In genomic region chr4:108512615-108513505, GRCh38 we compare ENCODE assay signal across 9 cellular contexts.
DNase-seq lines count a peak whose midpoint lies in the region; ATAC-seq and TF ChIP-seq lines count a peak whose summit lies in the region.
"Had no signal": no experiment of that assay in that cellular context is flagged by ENCODE, and none has a peak within 500 bp of the region (broad histone marks: within the 10 kb centered on the region; RNA-seq: fewer than 3 reads in every experiment).

No MANE protein-coding gene starts in this region.

- peaks cover 12% of the 10 kb centered on the region for H3K4me1 ChIP-seq in Loucy (ENCODE audit: insufficient read depth, low read length, poor library complexity, severe bottlenecking)
- no peaks in the 10 kb centered on the region for H3K4me1 ChIP-seq in fibroblast of lung (ENCODE audit: control insufficient read depth, extremely low read depth, insufficient read depth, low read length)
- no peaks in the 10 kb centered on the region for H3K4me1 ChIP-seq in vagina

- H3K4me2 ChIP-seq in Loucy (ENCODE audit: low read depth, low read length, poor library complexity, severe bottlenecking) (peak overlapping the region; percentile 16), fibroblast of lung (ENCODE audit: extremely low read depth, insufficient read depth, low read length) (peak overlapping the region; percentile 61)

- H3K4me3 ChIP-seq in Loucy (ENCODE audit: low read length, poor library complexity, severe bottlenecking) (peak overlapping the region; percentile 28), fibroblast of lung (replicated peaks in 1 of 4; ENCODE audit: control extremely low read depth in 1 of 4, insufficient read depth in 1 of 4, low read depth in 3 of 4, low read length in 4 of 4) (peak overlapping the region in 2 of 4 experiments; percentile 31 to 37), vagina (no peak overlapping the region)

- H4K20me1 ChIP-seq in Loucy (ENCODE audit: insufficient read depth, low read length, poor library complexity, severe bottlenecking) = no peaks in the 10 kb centered on the region
- H4K20me1 ChIP-seq in fibroblast of lung (ENCODE audit: control insufficient read depth, extremely low read depth, insufficient read depth, low read length) = no peaks in the 10 kb centered on the region

- peak overlapping the region; percentile 16 for H2AFZ ChIP-seq in Loucy (ENCODE audit: low read length)
- H2AFZ ChIP-seq in fibroblast of lung (ENCODE audit: low read length) = peak overlapping the region; percentile 45

- H3F3A ChIP-seq in Loucy (ENCODE audit: low read depth) = no peaks in the 10 kb centered on the region

- no peak overlapping the region for H3K27ac ChIP-seq in fibroblast of lung (ENCODE audit: insufficient read depth, low read length)
- no peak overlapping the region for H3K27ac ChIP-seq in vagina

- TF ChIP-seq CTCF in Loucy (conservative IDR thresholded peaks at IDR 0.05; ENCODE audit: low read length) = peak; percentile 53
- TF ChIP-seq CTCF in fibroblast of lung (conservative IDR thresholded peaks at IDR 0.05 in 1 of 2, IDR thresholded peaks at IDR 0.05 in 1 of 2; ENCODE audit: low read depth in 1 of 2, low read length in 2 of 2) = peak; percentile 55 to 67
- no peak for TF ChIP-seq CTCF in vagina (IDR thresholded peaks at IDR 0.05)

- H3K9ac ChIP-seq in Loucy (ENCODE audit: low read depth, low read length, poor library complexity, severe bottlenecking) = no peak overlapping the region
- H3K9ac ChIP-seq in fibroblast of lung (ENCODE audit: insufficient read depth, low read length) = no peak overlapping the region

- intact Hi-C loops in vagina (cut with DNase I) = no loop called here

- no peak for TF ChIP-seq POLR2A in vagina (IDR thresholded peaks at IDR 0.05)

- H3K36me3 ChIP-seq in Loucy (ENCODE audit: insufficient read depth, low read length) = no peaks in the 10 kb centered on the region
- H3K36me3 ChIP-seq in fibroblast of lung (ENCODE audit: control insufficient read depth, insufficient read depth, low read length) = no peaks in the 10 kb centered on the region
- H3K36me3 ChIP-seq in vagina = no peaks in the 10 kb centered on the region

- no peak for ATAC-seq in GM21528 (IDR thresholded peaks at IDR 0.05; ENCODE audit: low FRiP score, unreplicated experiment)

- H3K9me2 ChIP-seq in Loucy (replicated peaks; ENCODE audit: low read depth, low read length) = no peaks in the 10 kb centered on the region

- peak; percentile 29 for DNase-seq in D341Med (ENCODE audit: low spot score)
- DNase-seq in activated CD4-positive, alpha-beta T cell treated with anti-CD3 and anti-CD28 coated beads, Interleukin-2, amount 50 U/mL, for 48 hours = peak; percentile 22 to 32
- peak; percentile 69 to 76 for DNase-seq in fibroblast of lung (ENCODE audit: low read depth in 2 of 2)
- DNase-seq in pons (ENCODE audit: low spot score) = peak; percentile 45
- no peak for DNase-seq in AML-193 (lab: John Stamatoyannopoulos, UW)
- no peak for DNase-seq in vagina (ENCODE audit: extremely low spot score in 2 of 2)
- DNase-seq: natural killer cell had no signal

- H3K27me3 ChIP-seq in Loucy (ENCODE audit: insufficient read depth, low read length, poor library complexity, severe bottlenecking) = no peaks in the 10 kb centered on the region
- peaks cover 7% of the 10 kb centered on the region for H3K27me3 ChIP-seq in fibroblast of lung (ENCODE audit: control insufficient read depth, insufficient read depth, low read length)
- H3K27me3 ChIP-seq in vagina = no peaks in the 10 kb centered on the region

- H3K79me2 ChIP-seq in Loucy (ENCODE audit: insufficient read depth, low read length) = no peaks in the 10 kb centered on the region
- no peaks in the 10 kb centered on the region for H3K79me2 ChIP-seq in fibroblast of lung (ENCODE audit: control insufficient read depth, insufficient read depth, low read length)

- H3K9me3 ChIP-seq in Loucy (ENCODE audit: insufficient read depth, low read depth, low read length) (no peaks in the 10 kb centered on the region), fibroblast of lung (ENCODE audit: control insufficient read depth, insufficient read depth, low read depth, low read length) (no peaks in the 10 kb centered on the region), vagina (no peaks in the 10 kb centered on the region)

Comparison
In these comparisons a context has a peak if more than half of its experiments do, and no peak if none do; other contexts are left out.
1. DNase-seq: peak in D341Med (single experiment), activated CD4-positive, alpha-beta T cell treated with anti-CD3 and anti-CD28 coated beads, Interleukin-2, amount 50 U/mL, for 48 hours (2 of 2), fibroblast of lung (2 of 2) and pons (single experiment); none in AML-193 (0 of 2) and vagina (0 of 2).
2. CTCF ChIP-seq: peak in Loucy (single experiment) and fibroblast of lung (2 of 2); none in vagina (0 of 3).